ENCODE assay signal across 15 cellular contexts in the genomic region with DNA sequence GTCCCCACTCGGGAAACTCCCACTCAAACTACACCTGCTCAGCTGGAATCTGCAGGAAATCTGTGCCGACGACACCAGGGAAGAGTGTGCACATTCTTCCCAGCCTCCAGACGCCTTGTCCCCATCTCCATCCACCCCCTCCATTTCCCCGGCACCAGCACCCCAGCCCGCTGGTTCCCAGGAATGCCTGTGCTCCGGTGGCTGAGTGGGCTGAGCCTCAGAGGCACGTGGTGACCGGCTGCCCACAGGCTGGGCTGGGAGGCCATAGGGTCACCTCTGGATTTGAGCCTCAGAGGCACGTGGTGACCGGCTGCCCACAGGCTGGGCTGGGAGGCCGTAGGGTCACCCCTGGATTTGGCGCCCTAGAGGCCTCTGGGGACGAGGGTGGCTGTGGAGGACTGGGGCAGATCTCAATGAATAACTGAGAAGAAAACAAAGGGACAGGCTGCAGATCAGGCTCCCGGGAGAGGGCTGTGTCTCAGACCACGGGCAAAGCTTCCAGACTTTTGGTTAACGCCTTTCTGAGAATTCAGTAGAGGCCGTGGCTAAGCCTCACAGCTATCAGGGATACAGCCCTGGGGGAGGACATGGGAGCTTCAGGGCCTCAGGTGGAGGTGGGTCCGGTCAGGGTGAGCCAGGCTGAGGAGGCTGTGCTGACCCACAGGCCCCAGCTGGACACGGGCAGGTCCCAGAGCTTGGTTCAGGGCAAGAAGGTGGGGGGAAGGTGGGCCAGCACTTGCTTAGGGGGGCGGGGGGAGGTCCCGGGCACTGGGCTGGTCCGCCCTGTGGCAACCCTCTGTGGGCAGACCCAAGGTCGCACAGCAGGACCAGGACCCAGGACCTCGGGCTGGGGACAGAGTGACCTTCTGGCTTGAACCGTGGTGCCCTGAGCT. TPM values are rescaled to one million over a fixed set of nuclear protein-coding genes. Genes with fewer than 3 reads are reported as not detected.
DNase-seq lines count a peak whose midpoint lies in the region; ATAC-seq and TF ChIP-seq lines count a peak whose summit lies in the region.
"Had no signal": no experiment of that assay in that cellular context is flagged by ENCODE, and none has a peak within 500 bp of the region (broad histone marks: within the 10 kb centered on the region; RNA-seq: fewer than 3 reads in every experiment).

No MANE protein-coding gene starts in this region.

- peaks cover 12% of the 10 kb centered on the region for H3K27me3 Mint-ChIP-seq in nephron (ENCODE audit: low read depth)

- H3K4me3 Mint-ChIP-seq in nephron = peak overlapping the region; percentile 50 to 72 (median 59)

- H3K27me3 ChIP-seq in BLaER1 = no peaks in the 10 kb centered on the region
- no peaks in the 10 kb centered on the region for H3K27me3 ChIP-seq in HCT116 (ENCODE audit: insufficient read depth, low read length)
- peaks cover 0 to 5% (median 0%) of the 10 kb centered on the region in 9 donors for H3K27me3 ChIP-seq in heart left ventricle
- H3K27me3 ChIP-seq: BLaER1 treated with 17β-estradiol and CSF1 and Interleukin-3, amounts not matched to agents 10 nM and 100 nM; cardiac muscle cell had no signal

- RAD21 ChIA-PET in HCT116 (lab: Charles Lee; ENCODE audit: low non-redundant PET in 1 of 2, low total read pairs in 2 of 2, uncharacterized antibody in 2 of 2, unreplicated experiment in 2 of 2) = no interaction called here

- H2AFZ ChIP-seq in HCT116 (ENCODE audit: low read depth, low read length, poor library complexity, severe bottlenecking) = no peak overlapping the region

- H3K9me3 Mint-ChIP-seq in nephron = peaks cover 20% of the 10 kb centered on the region

- DNase-seq in HCT116 (ENCODE audit: low read depth, low spot score) (no peak), caudate nucleus (lab: John Stamatoyannopoulos, UW) (peak in 15 of 61 donors; percentile 3 to 49 (median 20)), mucosa of gallbladder (ENCODE audit: low spot score) (no peak), heart left ventricle (no peak)
- DNase-seq: NCI-H1694 treated with DMSO at 0.1 percent for 48 hours, SHP77 treated with DMSO at 0.1 percent for 48 hours had no signal

- H3K36me3 Mint-ChIP-seq in nephron (ENCODE audit: low read depth) = peaks cover 20% of the 10 kb centered on the region

- H3K4me1 Mint-ChIP-seq in nephron = peaks cover 5% of the 10 kb centered on the region

- BruUV-seq in HCT116 (replicated peaks; lab: Mats Ljungman, UMichigan) = no TSS peak

- H3K27ac ChIP-seq in BLaER1 = 0 out of 2 replicates have a peak overlapping the region, but pooled peaks have one; percentile 6
- H3K27ac ChIP-seq in HCT116 (ENCODE audit: low read depth, low read length) = no peak overlapping the region; the same call in 1 of the 2 replicates
- peak overlapping the region; percentile 88 for H3K27ac ChIP-seq in caudate nucleus (ENCODE audit: low read depth, low read length)
- H3K27ac ChIP-seq in heart left ventricle = peak overlapping the region in 2 of 12 donors; percentile 11 to 43
- H3K27ac ChIP-seq: psoas muscle had no signal

- H4K20me1 ChIP-seq in BLaER1 (no peaks in the 10 kb centered on the region), HCT116 (ENCODE audit: insufficient read depth) (no peaks in the 10 kb centered on the region)
- H4K20me1 ChIP-seq: BLaER1 treated with 17β-estradiol and CSF1 and Interleukin-3, amounts not matched to agents 10 nM and 100 nM had no signal

- H3K27ac Mint-ChIP-seq in nephron = peak overlapping the region; percentile 50 to 79 (median 71)

- H3K36me3 ChIP-seq in BLaER1 (no peaks in the 10 kb centered on the region), HCT116 (ENCODE audit: control insufficient read depth in 1 of 2, insufficient read depth in 2 of 2, low read length in 2 of 2) (no peaks in the 10 kb centered on the region), heart left ventricle (no peaks in the 10 kb centered on the region)
- H3K36me3 ChIP-seq: BLaER1 treated with 17β-estradiol and CSF1 and Interleukin-3, amounts not matched to agents 10 nM and 100 nM; cardiac muscle cell had no signal

- TF ChIP-seq RAD21 in HCT116 (IDR thresholded peaks at IDR 0.05; ENCODE audit: low read depth) = no peak

- TF ChIP-seq POLR2A in HCT116 (IDR thresholded peaks at IDR 0.05; ENCODE audit: borderline replicate concordance, extremely low read depth, insufficient read depth, insufficient read length) (no peak), heart left ventricle (IDR thresholded peaks at IDR 0.05) (no peak)

- H3K9ac ChIP-seq in BLaER1 (no peak overlapping the region), HCT116 (ENCODE audit: low read length) (no peak overlapping the region)

- no peaks in the 10 kb centered on the region for H3K9me2 ChIP-seq in HCT116 (ENCODE audit: insufficient read depth)

- POLR2A ChIA-PET in HCT116 (lab: Charles Lee) = interaction anchor here (0.7 kb wide), 1 partner anchor 63 kb away, joined by 4 read pairs; no protein-coding TSS in a partner anchor

- intact Hi-C loops in HCT116 (cut with micrococcal nuclease) = no loop called here
- intact Hi-C loops in heart left ventricle (cut with DNase I) = loop anchor here in 2 of 10 donors (1.0 to 5.0 kb wide), 2 partner anchors 41 to 75 kb away; no protein-coding TSS in a partner anchor

- CTCF ChIA-PET in HCT116 (lab: Charles Lee) = no interaction called here

- 67 to 78% (median 71%) methylated on average over 23 to 26 of the region's 26 CpGs for WGBS in heart left ventricle, 4 donors

- H3K4me1 ChIP-seq in BLaER1 (peaks cover 31% of the 10 kb centered on the region), HCT116 (ENCODE audit: control insufficient read depth in 1 of 2, insufficient read depth in 2 of 2, low read length in 2 of 2) (peaks cover 11 to 27% of the 10 kb centered on the region in 2 experiments), heart left ventricle (peaks cover 3 to 15% (median 12%) of the 10 kb centered on the region in 12 donors)

- no peak for ATAC-seq in HCT116
- ATAC-seq in GM19351 (IDR thresholded peaks at IDR 0.05; ENCODE audit: unreplicated experiment) = no peak
- ATAC-seq in GM19395 (IDR thresholded peaks at IDR 0.05; ENCODE audit: unreplicated experiment) = no peak
- no peak for ATAC-seq in heart left ventricle

- no peak overlapping the region for H3K4me3 ChIP-seq in BLaER1
- H3K4me3 ChIP-seq in HCT116 (replicated peaks in 1 of 2; ENCODE audit: low read depth in 1 of 2, low read length in 2 of 2) = no peak overlapping the region
- H3K4me3 ChIP-seq in heart left ventricle = no peak overlapping the region

- no peaks in the 10 kb centered on the region for H3K79me2 ChIP-seq in HCT116 (ENCODE audit: insufficient read depth, low read length)

- H3K9me3 ChIP-seq in BLaER1 = peaks cover 25% of the 10 kb centered on the region
- H3K9me3 ChIP-seq in HCT116 (ENCODE audit: control insufficient read depth in 1 of 2, insufficient read depth in 1 of 2, low read depth in 1 of 2, low read length in 2 of 2) = peaks cover 8 to 17% of the 10 kb centered on the region in 2 experiments; a peak in 2 of 4 replicates
- H3K9me3 ChIP-seq in heart left ventricle = no peaks in the 10 kb centered on the region
- H3K9me3 ChIP-seq: psoas muscle had no signal

- TF ChIP-seq CTCF in HCT116 (IDR thresholded peaks at IDR 0.05 in 2 of 3, conservative IDR thresholded peaks at IDR 0.05 in 1 of 3; ENCODE audit: borderline replicate concordance in 1 of 3, insufficient read depth in 1 of 3, low read depth in 2 of 3, low read length in 2 of 3) = no peak
- TF ChIP-seq CTCF in nephron (IDR thresholded peaks at IDR 0.05; ENCODE audit: unreplicated experiment in 3 of 3) = no peak
- TF ChIP-seq CTCF in heart left ventricle (IDR thresholded peaks at IDR 0.05) = no peak

- H3K4me2 ChIP-seq in BLaER1 (peak overlapping the region; percentile 28; the same call in 1 of the 2 replicates), HCT116 (ENCODE audit: low read length) (peak overlapping the region; percentile 28; the same call in 1 of the 2 replicates)

TF ChIP-seq in HCT116, 20 proteins besides CTCF, POLR2A, EP300 and RAD21 (continues in another document):
- TF ChIP-seq FOSL1 (IDR thresholded peaks at IDR 0.05; ENCODE audit: low read depth) (no peak), JUND (IDR thresholded peaks at IDR 0.05) (no peak)

RNA-seq across cellular contexts. Expression of a gene that starts 17.3 kb away (rescaled TPM):
- total RNA-seq in HCT116 (2021; ENCODE audit: unreplicated experiment) (0.10 TPM), mucosa of gallbladder (0.78 TPM), heart left ventricle (under 1 TPM in 5 of 9 donors, not detected in 4; 0.14 to 0.53 (median 0.27) TPM)
- 0.03 TPM in 1 of 2 replicates, not detected in the other for polyA plus RNA-seq in HCT116 (2012)
- under 1 TPM; 0.03 to 0.19 TPM for polyA plus RNA-seq in heart left ventricle
- total RNA-seq: cardiac muscle cell, G401, mammary epithelial cell had no signal
- polyA plus RNA-seq: mammary epithelial cell had no signal

RNA-seq across cellular contexts. Expression of a gene that starts 40.5 kb away (rescaled TPM):
- total RNA-seq in HCT116 (2021; ENCODE audit: unreplicated experiment) (22.7 TPM), mucosa of gallbladder (18.6 TPM), heart left ventricle (1 to 10 TPM; 3.7 to 6.6 (median 4.2) TPM)
- 11.0 and 13.4 TPM in 2 replicates for polyA plus RNA-seq in HCT116 (2012)
- 1 to 10 TPM; 7.1 to 7.2 TPM for polyA plus RNA-seq in heart left ventricle

RNA-seq across cellular contexts. Expression of a gene that starts 50.0 kb away (rescaled TPM):
- 56.2 TPM for total RNA-seq in HCT116 (2021; ENCODE audit: unreplicated experiment)
- 52.4 and 63.6 TPM in 2 replicates for polyA plus RNA-seq in HCT116 (2012)
- 1.1 TPM for total RNA-seq in mucosa of gallbladder
- under 1 TPM in 2 of 9 donors, not detected in 7; 0.77 to 0.93 TPM for total RNA-seq in heart left ventricle
- under 1 TPM in 1 of 2 donors, not detected in 1; 0.24 TPM for polyA plus RNA-seq in heart left ventricle
- total RNA-seq: cardiac muscle cell, G401 had no signal
- polyA plus RNA-seq: mammary epithelial cell had no signal

RNA-seq across cellular contexts. Expression of a gene that starts 57.6 kb away (rescaled TPM):
- total RNA-seq in HCT116 (2021; ENCODE audit: unreplicated experiment) (0.37 TPM), mucosa of gallbladder (2.6 TPM), heart left ventricle (10 to 100 TPM in 1 of 9 donors, 1 to 10 TPM in 8; 1.1 to 23.8 (median 2.7) TPM)
- polyA plus RNA-seq in HCT116 (2012) = 0.09 TPM in 1 of 2 replicates, not detected in the other
- 1 to 10 TPM; 3.2 to 4.0 TPM for polyA plus RNA-seq in heart left ventricle
- total RNA-seq: cardiac muscle cell, G401 had no signal
- polyA plus RNA-seq: cardiac muscle cell, mammary epithelial cell had no signal

Comparison
In these comparisons a context has a peak if more than half of its experiments do, and no peak if none do; other contexts are left out.
1. RNA of a gene that starts 50.0 kb away (total RNA-seq): 56.2 TPM in HCT116 (single experiment); 1.1 TPM in mucosa of gallbladder (single experiment) and 0.77 to 0.93 TPM in heart left ventricle; every median in the first group is over 10 times any median in the second.